In the genomic region with DNA sequence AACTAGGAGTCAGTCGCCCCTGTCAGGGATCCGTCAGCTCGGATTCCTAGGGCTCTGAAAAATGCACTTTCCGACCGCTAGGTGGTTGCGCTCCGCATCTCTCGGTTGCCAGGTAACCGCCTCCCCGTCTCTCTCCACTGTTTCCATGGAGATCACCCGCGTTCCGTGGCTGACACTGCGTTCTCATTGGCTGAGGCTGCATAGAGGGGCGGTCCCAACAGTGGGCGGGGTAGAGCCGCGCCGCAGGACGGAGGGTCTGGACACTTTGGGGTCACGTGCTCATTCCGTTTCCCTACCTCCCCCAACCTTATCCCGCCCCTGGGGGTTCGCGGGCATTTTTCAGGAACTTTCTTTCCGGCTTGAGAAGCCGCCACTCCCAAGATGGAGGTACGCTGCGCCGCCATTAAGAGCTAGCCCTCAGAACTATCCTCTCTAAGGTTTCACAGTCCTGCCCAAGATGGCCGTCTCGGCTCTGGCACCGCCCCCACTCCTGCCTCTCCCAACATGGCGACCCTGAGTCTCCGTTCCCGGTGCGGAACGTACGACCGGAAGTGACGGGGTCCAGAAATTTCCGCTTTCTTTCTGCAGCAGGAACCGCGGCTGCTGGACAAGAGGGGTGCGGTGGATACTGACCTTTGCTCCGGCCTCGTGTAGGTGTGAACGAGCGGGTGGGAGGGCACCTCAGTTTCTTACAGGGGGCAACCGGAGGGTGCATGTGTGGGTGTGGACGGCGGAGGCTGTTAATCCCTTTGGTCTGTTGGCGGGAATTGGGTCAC, we compare ENCODE assay signal across 1 cellular context.
A peak's percentile ranks its signal among the peaks of the same experiment; 100 is the strongest.
TF ChIP-seq lines count a peak whose summit lies in the region.

A gene (minus strand): TSS at position 65 of the 776 bp plus-strand sequence. CDS start 105 bp downstream, outside the sequence.
A gene with protein sequence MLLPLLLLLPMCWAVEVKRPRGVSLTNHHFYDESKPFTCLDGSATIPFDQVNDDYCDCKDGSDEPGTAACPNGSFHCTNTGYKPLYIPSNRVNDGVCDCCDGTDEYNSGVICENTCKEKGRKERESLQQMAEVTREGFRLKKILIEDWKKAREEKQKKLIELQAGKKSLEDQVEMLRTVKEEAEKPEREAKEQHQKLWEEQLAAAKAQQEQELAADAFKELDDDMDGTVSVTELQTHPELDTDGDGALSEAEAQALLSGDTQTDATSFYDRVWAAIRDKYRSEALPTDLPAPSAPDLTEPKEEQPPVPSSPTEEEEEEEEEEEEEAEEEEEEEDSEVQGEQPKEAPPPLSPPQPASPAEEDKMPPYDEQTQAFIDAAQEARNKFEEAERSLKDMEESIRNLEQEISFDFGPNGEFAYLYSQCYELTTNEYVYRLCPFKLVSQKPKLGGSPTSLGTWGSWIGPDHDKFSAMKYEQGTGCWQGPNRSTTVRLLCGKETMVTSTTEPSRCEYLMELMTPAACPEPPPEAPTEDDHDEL (plus strand): TSS at position 579 of the 776 bp plus-strand sequence. CDS start 483 bp downstream, outside the sequence.

TF ChIP-seq in HepG2, 621 proteins besides CTCF, POLR2A, EP300 and RAD21 (continued from another document and continues in another):
- TF ChIP-seq, protein P1, sequence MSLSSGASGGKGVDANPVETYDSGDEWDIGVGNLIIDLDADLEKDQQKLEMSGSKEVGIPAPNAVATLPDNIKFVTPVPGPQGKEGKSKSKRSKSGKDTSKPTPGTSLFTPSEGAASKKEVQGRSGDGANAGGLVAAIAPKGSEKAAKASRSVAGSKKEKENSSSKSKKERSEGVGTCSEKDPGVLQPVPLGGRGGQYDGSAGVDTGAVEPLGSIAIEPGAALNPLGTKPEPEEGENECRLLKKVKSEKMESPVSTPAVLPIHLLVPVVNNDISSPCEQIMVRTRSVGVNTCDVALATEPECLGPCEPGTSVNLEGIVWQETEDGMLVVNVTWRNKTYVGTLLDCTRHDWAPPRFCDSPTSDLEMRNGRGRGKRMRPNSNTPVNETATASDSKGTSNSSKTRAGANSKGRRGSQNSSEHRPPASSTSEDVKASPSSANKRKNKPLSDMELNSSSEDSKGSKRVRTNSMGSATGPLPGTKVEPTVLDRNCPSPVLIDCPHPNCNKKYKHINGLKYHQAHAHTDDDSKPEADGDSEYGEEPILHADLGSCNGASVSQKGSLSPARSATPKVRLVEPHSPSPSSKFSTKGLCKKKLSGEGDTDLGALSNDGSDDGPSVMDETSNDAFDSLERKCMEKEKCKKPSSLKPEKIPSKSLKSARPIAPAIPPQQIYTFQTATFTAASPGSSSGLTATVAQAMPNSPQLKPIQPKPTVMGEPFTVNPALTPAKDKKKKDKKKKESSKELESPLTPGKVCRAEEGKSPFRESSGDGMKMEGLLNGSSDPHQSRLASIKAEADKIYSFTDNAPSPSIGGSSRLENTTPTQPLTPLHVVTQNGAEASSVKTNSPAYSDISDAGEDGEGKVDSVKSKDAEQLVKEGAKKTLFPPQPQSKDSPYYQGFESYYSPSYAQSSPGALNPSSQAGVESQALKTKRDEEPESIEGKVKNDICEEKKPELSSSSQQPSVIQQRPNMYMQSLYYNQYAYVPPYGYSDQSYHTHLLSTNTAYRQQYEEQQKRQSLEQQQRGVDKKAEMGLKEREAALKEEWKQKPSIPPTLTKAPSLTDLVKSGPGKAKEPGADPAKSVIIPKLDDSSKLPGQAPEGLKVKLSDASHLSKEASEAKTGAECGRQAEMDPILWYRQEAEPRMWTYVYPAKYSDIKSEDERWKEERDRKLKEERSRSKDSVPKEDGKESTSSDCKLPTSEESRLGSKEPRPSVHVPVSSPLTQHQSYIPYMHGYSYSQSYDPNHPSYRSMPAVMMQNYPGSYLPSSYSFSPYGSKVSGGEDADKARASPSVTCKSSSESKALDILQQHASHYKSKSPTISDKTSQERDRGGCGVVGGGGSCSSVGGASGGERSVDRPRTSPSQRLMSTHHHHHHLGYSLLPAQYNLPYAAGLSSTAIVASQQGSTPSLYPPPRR (CRISPR knock-in tag; IDR thresholded peaks at IDR 0.05; ENCODE audit: borderline replicate concordance), result no peak
- TF ChIP-seq RARG (CRISPR knock-in tag; IDR thresholded peaks at IDR 0.05; ENCODE audit: low read depth), result no peak
- no peak for TF ChIP-seq ZNF570 (CRISPR knock-in tag; IDR thresholded peaks at IDR 0.05; ENCODE audit: borderline replicate concordance)
- TF ChIP-seq ZNF614 (CRISPR knock-in tag; IDR thresholded peaks at IDR 0.05; ENCODE audit: borderline replicate concordance), result peak; percentile 84; the same call in 1 of the 2 replicates
- TF ChIP-seq REXO4 (CRISPR knock-in tag; IDR thresholded peaks at IDR 0.05; ENCODE audit: borderline replicate concordance), result no peak
- no peak for TF ChIP-seq NPAS2 (CRISPR knock-in tag; IDR thresholded peaks at IDR 0.05; ENCODE audit: borderline replicate concordance)
- TF ChIP-seq ZFP36L2 (CRISPR knock-in tag; IDR thresholded peaks at IDR 0.05), result no peak
- no peak for TF ChIP-seq SATB2 (CRISPR knock-in tag; IDR thresholded peaks at IDR 0.05)
- no peak; the same call in 1 of the 2 replicates for TF ChIP-seq TGIF2 (CRISPR knock-in tag; IDR thresholded peaks at IDR 0.05)
- TF ChIP-seq ZFP1 (CRISPR knock-in tag; IDR thresholded peaks at IDR 0.05), result peak; percentile 33; the same call in 1 of the 2 replicates
- TF ChIP-seq ZNF335 (CRISPR knock-in tag; IDR thresholded peaks at IDR 0.05), result no peak
- TF ChIP-seq FOXM1 (CRISPR knock-in tag; IDR thresholded peaks at IDR 0.05), result no peak; the same call in 1 of the 2 replicates
- TF ChIP-seq ZNF562 (CRISPR knock-in tag; IDR thresholded peaks at IDR 0.05; ENCODE audit: borderline replicate concordance), result no peak
- TF ChIP-seq, protein P2, sequence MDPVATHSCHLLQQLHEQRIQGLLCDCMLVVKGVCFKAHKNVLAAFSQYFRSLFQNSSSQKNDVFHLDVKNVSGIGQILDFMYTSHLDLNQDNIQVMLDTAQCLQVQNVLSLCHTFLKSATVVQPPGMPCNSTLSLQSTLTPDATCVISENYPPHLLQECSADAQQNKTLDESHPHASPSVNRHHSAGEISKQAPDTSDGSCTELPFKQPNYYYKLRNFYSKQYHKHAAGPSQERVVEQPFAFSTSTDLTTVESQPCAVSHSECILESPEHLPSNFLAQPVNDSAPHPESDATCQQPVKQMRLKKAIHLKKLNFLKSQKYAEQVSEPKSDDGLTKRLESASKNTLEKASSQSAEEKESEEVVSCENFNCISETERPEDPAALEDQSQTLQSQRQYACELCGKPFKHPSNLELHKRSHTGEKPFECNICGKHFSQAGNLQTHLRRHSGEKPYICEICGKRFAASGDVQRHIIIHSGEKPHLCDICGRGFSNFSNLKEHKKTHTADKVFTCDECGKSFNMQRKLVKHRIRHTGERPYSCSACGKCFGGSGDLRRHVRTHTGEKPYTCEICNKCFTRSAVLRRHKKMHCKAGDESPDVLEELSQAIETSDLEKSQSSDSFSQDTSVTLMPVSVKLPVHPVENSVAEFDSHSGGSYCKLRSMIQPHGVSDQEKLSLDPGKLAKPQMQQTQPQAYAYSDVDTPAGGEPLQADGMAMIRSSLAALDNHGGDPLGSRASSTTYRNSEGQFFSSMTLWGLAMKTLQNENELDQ (CRISPR knock-in tag; IDR thresholded peaks at IDR 0.05; ENCODE audit: borderline replicate concordance), result no peak
- TF ChIP-seq XBP1 (CRISPR knock-in tag; IDR thresholded peaks at IDR 0.05), result no peak
- peak; percentile 84 for TF ChIP-seq TBX2 (CRISPR knock-in tag; IDR thresholded peaks at IDR 0.05; ENCODE audit: borderline replicate concordance)
- TF ChIP-seq ZBTB38 (CRISPR knock-in tag; IDR thresholded peaks at IDR 0.05), result peak; percentile 69
- TF ChIP-seq PPARG (CRISPR knock-in tag; conservative IDR thresholded peaks at IDR 0.05), result peak; percentile 65
- peak; percentile 84; the same call in 1 of the 2 replicates for TF ChIP-seq IRF2 (CRISPR knock-in tag; IDR thresholded peaks at IDR 0.05)
- peak; percentile 34; the same call in 1 of the 2 replicates for TF ChIP-seq ZNF160 (CRISPR knock-in tag; IDR thresholded peaks at IDR 0.05)
- no peak for TF ChIP-seq ZZZ3 (CRISPR knock-in tag; IDR thresholded peaks at IDR 0.05; ENCODE audit: borderline replicate concordance)
- peak; percentile 89 for TF ChIP-seq NFRKB (IDR thresholded peaks at IDR 0.05)
- no peak for TF ChIP-seq ZNF878 (CRISPR knock-in tag; IDR thresholded peaks at IDR 0.05)
- peak; percentile 94 for TF ChIP-seq ATF1 (CRISPR knock-in tag; IDR thresholded peaks at IDR 0.05)
- peak; percentile 95 for TF ChIP-seq ELF3 (CRISPR knock-in tag; IDR thresholded peaks at IDR 0.05)
- peak; percentile 94 for TF ChIP-seq SPEN (CRISPR knock-in tag; IDR thresholded peaks at IDR 0.05; ENCODE audit: low read depth)
- 0 out of 2 replicates have a peak, but pooled peaks have one; percentile 47 for TF ChIP-seq ZNF563 (CRISPR knock-in tag; IDR thresholded peaks at IDR 0.05)
- TF ChIP-seq ZNF749 (CRISPR knock-in tag; IDR thresholded peaks at IDR 0.05; ENCODE audit: borderline replicate concordance), result 0 out of 2 replicates have a peak, but pooled peaks have one; percentile 65
- TF ChIP-seq PCBP1 (IDR thresholded peaks at IDR 0.05; ENCODE audit: borderline replicate concordance, low read depth, low read length), result no peak
- no peak for TF ChIP-seq ZNF432 (CRISPR knock-in tag; IDR thresholded peaks at IDR 0.05; ENCODE audit: borderline replicate concordance)
- peak; percentile 81 for TF ChIP-seq TEAD3 (CRISPR knock-in tag; optimal IDR thresholded peaks at IDR 0.05; ENCODE audit: borderline replicate concordance)
- no peak for TF ChIP-seq U2AF1 (optimal IDR thresholded peaks at IDR 0.05; ENCODE audit: low read depth, low read length)
- peak; percentile 99 for TF ChIP-seq GABPB1 (CRISPR knock-in tag; IDR thresholded peaks at IDR 0.05)
- TF ChIP-seq HMGA1 (CRISPR knock-in tag; conservative IDR thresholded peaks at IDR 0.05), result no peak
- peak; percentile 78; the same call in 1 of the 2 replicates for TF ChIP-seq WIZ (CRISPR knock-in tag; IDR thresholded peaks at IDR 0.05)
- TF ChIP-seq, protein P3, sequence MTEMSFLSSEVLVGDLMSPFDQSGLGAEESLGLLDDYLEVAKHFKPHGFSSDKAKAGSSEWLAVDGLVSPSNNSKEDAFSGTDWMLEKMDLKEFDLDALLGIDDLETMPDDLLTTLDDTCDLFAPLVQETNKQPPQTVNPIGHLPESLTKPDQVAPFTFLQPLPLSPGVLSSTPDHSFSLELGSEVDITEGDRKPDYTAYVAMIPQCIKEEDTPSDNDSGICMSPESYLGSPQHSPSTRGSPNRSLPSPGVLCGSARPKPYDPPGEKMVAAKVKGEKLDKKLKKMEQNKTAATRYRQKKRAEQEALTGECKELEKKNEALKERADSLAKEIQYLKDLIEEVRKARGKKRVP (CRISPR knock-in tag; IDR thresholded peaks at IDR 0.05), result peak in 1 of 2 experiments; percentile 58; a peak in 1 of 4 replicates
- peak; percentile 56; the same call in 1 of the 2 replicates for TF ChIP-seq ZNF792 (CRISPR knock-in tag; IDR thresholded peaks at IDR 0.05)
- TF ChIP-seq ZNF317 (CRISPR knock-in tag; IDR thresholded peaks at IDR 0.05), result no peak
- TF ChIP-seq, protein P4, sequence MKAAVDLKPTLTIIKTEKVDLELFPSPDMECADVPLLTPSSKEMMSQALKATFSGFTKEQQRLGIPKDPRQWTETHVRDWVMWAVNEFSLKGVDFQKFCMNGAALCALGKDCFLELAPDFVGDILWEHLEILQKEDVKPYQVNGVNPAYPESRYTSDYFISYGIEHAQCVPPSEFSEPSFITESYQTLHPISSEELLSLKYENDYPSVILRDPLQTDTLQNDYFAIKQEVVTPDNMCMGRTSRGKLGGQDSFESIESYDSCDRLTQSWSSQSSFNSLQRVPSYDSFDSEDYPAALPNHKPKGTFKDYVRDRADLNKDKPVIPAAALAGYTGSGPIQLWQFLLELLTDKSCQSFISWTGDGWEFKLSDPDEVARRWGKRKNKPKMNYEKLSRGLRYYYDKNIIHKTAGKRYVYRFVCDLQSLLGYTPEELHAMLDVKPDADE (CRISPR knock-in tag; IDR thresholded peaks at IDR 0.05), result no peak
- no peak; the same call in 1 of the 2 replicates for TF ChIP-seq GATAD2A (CRISPR knock-in tag; IDR thresholded peaks at IDR 0.05)
- TF ChIP-seq NCOA1 (CRISPR knock-in tag; IDR thresholded peaks at IDR 0.05), result no peak
- TF ChIP-seq, protein P5, sequence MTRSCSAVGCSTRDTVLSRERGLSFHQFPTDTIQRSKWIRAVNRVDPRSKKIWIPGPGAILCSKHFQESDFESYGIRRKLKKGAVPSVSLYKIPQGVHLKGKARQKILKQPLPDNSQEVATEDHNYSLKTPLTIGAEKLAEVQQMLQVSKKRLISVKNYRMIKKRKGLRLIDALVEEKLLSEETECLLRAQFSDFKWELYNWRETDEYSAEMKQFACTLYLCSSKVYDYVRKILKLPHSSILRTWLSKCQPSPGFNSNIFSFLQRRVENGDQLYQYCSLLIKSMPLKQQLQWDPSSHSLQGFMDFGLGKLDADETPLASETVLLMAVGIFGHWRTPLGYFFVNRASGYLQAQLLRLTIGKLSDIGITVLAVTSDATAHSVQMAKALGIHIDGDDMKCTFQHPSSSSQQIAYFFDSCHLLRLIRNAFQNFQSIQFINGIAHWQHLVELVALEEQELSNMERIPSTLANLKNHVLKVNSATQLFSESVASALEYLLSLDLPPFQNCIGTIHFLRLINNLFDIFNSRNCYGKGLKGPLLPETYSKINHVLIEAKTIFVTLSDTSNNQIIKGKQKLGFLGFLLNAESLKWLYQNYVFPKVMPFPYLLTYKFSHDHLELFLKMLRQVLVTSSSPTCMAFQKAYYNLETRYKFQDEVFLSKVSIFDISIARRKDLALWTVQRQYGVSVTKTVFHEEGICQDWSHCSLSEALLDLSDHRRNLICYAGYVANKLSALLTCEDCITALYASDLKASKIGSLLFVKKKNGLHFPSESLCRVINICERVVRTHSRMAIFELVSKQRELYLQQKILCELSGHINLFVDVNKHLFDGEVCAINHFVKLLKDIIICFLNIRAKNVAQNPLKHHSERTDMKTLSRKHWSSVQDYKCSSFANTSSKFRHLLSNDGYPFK (CRISPR knock-in tag; IDR thresholded peaks at IDR 0.05; ENCODE audit: borderline replicate concordance), result peak; percentile 100
- TF ChIP-seq ATAD3A (CRISPR knock-in tag; IDR thresholded peaks at IDR 0.05), result no peak
- no peak for TF ChIP-seq MTA1 (CRISPR knock-in tag; IDR thresholded peaks at IDR 0.05; ENCODE audit: borderline replicate concordance)
- TF ChIP-seq, protein P6, sequence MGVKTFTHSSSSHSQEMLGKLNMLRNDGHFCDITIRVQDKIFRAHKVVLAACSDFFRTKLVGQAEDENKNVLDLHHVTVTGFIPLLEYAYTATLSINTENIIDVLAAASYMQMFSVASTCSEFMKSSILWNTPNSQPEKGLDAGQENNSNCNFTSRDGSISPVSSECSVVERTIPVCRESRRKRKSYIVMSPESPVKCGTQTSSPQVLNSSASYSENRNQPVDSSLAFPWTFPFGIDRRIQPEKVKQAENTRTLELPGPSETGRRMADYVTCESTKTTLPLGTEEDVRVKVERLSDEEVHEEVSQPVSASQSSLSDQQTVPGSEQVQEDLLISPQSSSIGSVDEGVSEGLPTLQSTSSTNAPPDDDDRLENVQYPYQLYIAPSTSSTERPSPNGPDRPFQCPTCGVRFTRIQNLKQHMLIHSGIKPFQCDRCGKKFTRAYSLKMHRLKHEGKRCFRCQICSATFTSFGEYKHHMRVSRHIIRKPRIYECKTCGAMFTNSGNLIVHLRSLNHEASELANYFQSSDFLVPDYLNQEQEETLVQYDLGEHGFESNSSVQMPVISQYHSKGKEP (CRISPR knock-in tag; IDR thresholded peaks at IDR 0.05), result peak; percentile 75; the same call in 1 of the 2 replicates
- TF ChIP-seq TMF1 (CRISPR knock-in tag; IDR thresholded peaks at IDR 0.05; ENCODE audit: low read depth), result no peak
- peak; percentile 84; the same call in 1 of the 2 replicates for TF ChIP-seq NFKB2 (CRISPR knock-in tag; IDR thresholded peaks at IDR 0.05; ENCODE audit: borderline replicate concordance)
- peak; percentile 87 for TF ChIP-seq GATAD1 (CRISPR knock-in tag; IDR thresholded peaks at IDR 0.05)
